1 cellular context compared by ENCODE assay signal in genomic region chr3:115825046-115825445, GRCh38.
TF ChIP-seq lines count a peak whose summit lies in the region.

No MANE protein-coding gene starts in this region.

TF ChIP-seq in GM23338, 12 proteins besides CTCF, POLR2A, EP300 and RAD21 (continued from another document):
- TF ChIP-seq ZNF462 (CRISPR knock-in tag; IDR thresholded peaks at IDR 0.05) (no peak), EZH2phosphoT487 (IDR thresholded peaks at IDR 0.05; ENCODE audit: unreplicated experiment) (no peak), ETS1 (IDR thresholded peaks at IDR 0.05) (no peak)
